Comparison of ENCODE assay signal across 8 cellular contexts in genomic region chr7:102291056-102291915, GRCh38. TPM values are rescaled to one million over a fixed set of nuclear protein-coding genes. Genes with fewer than 3 reads are reported as not detected.
A peak's percentile ranks its signal among the peaks of the same experiment; 100 is the strongest.
DNase-seq lines count a peak whose midpoint lies in the region; ATAC-seq lines count a peak whose summit lies in the region.

No MANE protein-coding gene starts in this region.

- H3K27ac ChIP-seq in BLaER1 treated with 17β-estradiol and CSF1 and Interleukin-3, amounts not matched to agents 10 nM and 100 nM: no peak overlapping the region

- peaks cover 19% of the 10 kb centered on the region for H3K4me1 Mint-ChIP-seq in activated naive CD4-positive, alpha-beta T cell treated with anti-CD3 and anti-CD28 coated beads, Interleukin-2, amount 50 U/mL, for 24 hours

- peak; percentile 41 for ATAC-seq in GM18909 (IDR thresholded peaks at IDR 0.05; ENCODE audit: poor library complexity, unreplicated experiment)
- peak; percentile 46 for ATAC-seq in HG02981 (IDR thresholded peaks at IDR 0.05; ENCODE audit: unreplicated experiment)
- ATAC-seq in left ventricle myocardium superior: no peak

- peaks cover 79 to 96% (median 92%) of the 10 kb centered on the region in 11 experiments for H4K20me1 ChIP-seq in BLaER1 treated with 17β-estradiol and CSF1 and Interleukin-3, amounts not matched to agents 10 nM and 100 nM

- DNase-seq in H4 (ENCODE audit: low spot score): no peak
- no peak for DNase-seq in left ventricle myocardium superior
- no peak for DNase-seq in NCI-H2029 (lab: John Stamatoyannopoulos, UW)
- no peak for DNase-seq in NCI-H2196 (lab: John Stamatoyannopoulos, UW; ENCODE audit: unreplicated experiment)

- H3K27me3 ChIP-seq in BLaER1 treated with 17β-estradiol and CSF1 and Interleukin-3, amounts not matched to agents 10 nM and 100 nM: no peaks in the 10 kb centered on the region

- H3K9me3 ChIP-seq in BLaER1 treated with 17β-estradiol and CSF1 and Interleukin-3, amounts not matched to agents 10 nM and 100 nM (replicated peaks in 1 of 11): no peaks in the 10 kb centered on the region

- no peaks in the 10 kb centered on the region for H3K36me3 Mint-ChIP-seq in activated naive CD4-positive, alpha-beta T cell treated with anti-CD3 and anti-CD28 coated beads, Interleukin-2, amount 50 U/mL, for 24 hours

- H3K27ac Mint-ChIP-seq in activated naive CD4-positive, alpha-beta T cell treated with anti-CD3 and anti-CD28 coated beads, Interleukin-2, amount 50 U/mL, for 24 hours: no peak overlapping the region

- H3K4me2 ChIP-seq in BLaER1 treated with 17β-estradiol and CSF1 and Interleukin-3, amounts not matched to agents 10 nM and 100 nM: peak overlapping the region in 10 of 11 experiments; percentile 0 to 32 (median 22); a peak in 12 of 22 replicates

- no peaks in the 10 kb centered on the region for H3K27me3 Mint-ChIP-seq in activated naive CD4-positive, alpha-beta T cell treated with anti-CD3 and anti-CD28 coated beads, Interleukin-2, amount 50 U/mL, for 24 hours

- H3K4me3 Mint-ChIP-seq in activated naive CD4-positive, alpha-beta T cell treated with anti-CD3 and anti-CD28 coated beads, Interleukin-2, amount 50 U/mL, for 24 hours: peak overlapping the region; percentile 49

- intact Hi-C loops in left ventricle myocardium superior (cut with micrococcal nuclease): no loop called here

- H3K9ac ChIP-seq in BLaER1 treated with 17β-estradiol and CSF1 and Interleukin-3, amounts not matched to agents 10 nM and 100 nM: no peak overlapping the region

- no peak overlapping the region for H3K4me3 ChIP-seq in BLaER1 treated with 17β-estradiol and CSF1 and Interleukin-3, amounts not matched to agents 10 nM and 100 nM

- no peaks in the 10 kb centered on the region for H3K9me3 Mint-ChIP-seq in activated naive CD4-positive, alpha-beta T cell treated with anti-CD3 and anti-CD28 coated beads, Interleukin-2, amount 50 U/mL, for 24 hours

- H3K36me3 ChIP-seq in BLaER1 treated with 17β-estradiol and CSF1 and Interleukin-3, amounts not matched to agents 10 nM and 100 nM: peaks cover 0 to 23% (median 3%) of the 10 kb centered on the region in 11 experiments; a peak in 12 of 22 replicates

- peaks cover 69 to 89% (median 84%) of the 10 kb centered on the region in 10 experiments for H3K4me1 ChIP-seq in BLaER1 treated with 17β-estradiol and CSF1 and Interleukin-3, amounts not matched to agents 10 nM and 100 nM

RNA-seq across cellular contexts. Expression of gene SH2B2, which starts 4.6 kb away (rescaled TPM):
- 1.8 and 3.3 TPM in 2 replicates for total RNA-seq in H4 (2014; rRNA removed; shearing (Covaris generic))
- total RNA-seq in left ventricle myocardium superior: 0.99 TPM
